14 cellular contexts compared by ENCODE assay signal in genomic region chr6:134512946-134513345, GRCh38.
A peak's percentile ranks its signal among the peaks of the same experiment; 100 is the strongest.
DNase-seq lines count a peak whose midpoint lies in the region; ATAC-seq, FAIRE-seq and TF ChIP-seq lines count a peak whose summit lies in the region.
"Had no signal": no experiment of that assay in that cellular context is flagged by ENCODE, and none has a peak within 500 bp of the region (broad histone marks: within the 10 kb centered on the region; RNA-seq: fewer than 3 reads in every experiment).

No MANE protein-coding gene starts in this region.

- no CpG with 5 or more reads among the region's 2 CpGs for WGBS in IMR-90 (ENCODE audit: extremely low coverage in 2 of 2, insufficient read length in 1 of 2), 2 experiments
- 51% methylated on average over 2 of the region's 2 CpGs for WGBS in smooth muscle cell (ENCODE audit: low lambda C conversion rate)
- WGBS in suprapubic skin: 57% methylated on average over 2 of the region's 2 CpGs

- no peaks in the 10 kb centered on the region for H3K9me3 Mint-ChIP-seq in astrocyte (ENCODE audit: unreplicated experiment)
- H3K9me3 Mint-ChIP-seq: endodermal cell had no signal

- H3K9ac ChIP-seq in IMR-90 (ENCODE audit: low read depth, low read length) (no peak overlapping the region), astrocyte (ENCODE audit: low read length) (peak overlapping the region; percentile 0), smooth muscle cell (ENCODE audit: low read depth) (no peak overlapping the region)

- peak overlapping the region; percentile 25 for H3K14ac ChIP-seq in IMR-90 (replicated peaks; ENCODE audit: low read depth, low read length)

- no peak overlapping the region; the same call in 1 of the 2 replicates for H4K5ac ChIP-seq in IMR-90 (ENCODE audit: low read depth, low read length)

- H3K23ac ChIP-seq in IMR-90 (ENCODE audit: low read depth, low read length): peak overlapping the region; percentile 29; the same call in 1 of the 2 replicates

- H3K4me1 ChIP-seq in IMR-90 (ENCODE audit: control insufficient read depth, insufficient read depth, low read length) (peaks cover 11% of the 10 kb centered on the region), astrocyte (ENCODE audit: insufficient read depth, low read length) (peaks cover 19% of the 10 kb centered on the region), left ventricle myocardium inferior (peaks cover 56% of the 10 kb centered on the region), smooth muscle cell (ENCODE audit: low read depth) (peaks cover 13% of the 10 kb centered on the region), suprapubic skin (peaks cover 30% of the 10 kb centered on the region)

- no peak overlapping the region for H3K27ac Mint-ChIP-seq in astrocyte (ENCODE audit: unreplicated experiment)
- H3K27ac Mint-ChIP-seq: endodermal cell had no signal

- FAIRE-seq in astrocyte (lab: Jason Lieb, UNC): no peak
- FAIRE-seq: D721Med had no signal

- intact Hi-C loops in IMR-90 (cut with micrococcal nuclease) (no loop called here), left ventricle myocardium inferior (cut with micrococcal nuclease) (no loop called here)

- H3K27ac ChIP-seq in IMR-90 (ENCODE audit: insufficient read depth, low read length) (0 out of 2 replicates have a peak overlapping the region, but pooled peaks have one; percentile 17), astrocyte (ENCODE audit: low read depth, low read length) (no peak overlapping the region), left ventricle myocardium inferior (replicated peaks) (peak overlapping the region; percentile 75), smooth muscle cell (ENCODE audit: low read depth) (peak overlapping the region; percentile 50), suprapubic skin (no peak overlapping the region)

- H3K4me2 ChIP-seq in IMR-90 (ENCODE audit: low read depth, low read length) (peak overlapping the region; percentile 10; the same call in 1 of the 2 replicates), astrocyte (ENCODE audit: low read length) (peak overlapping the region; percentile 16), smooth muscle cell (peak overlapping the region; percentile 46)

- H2AK5ac ChIP-seq in IMR-90 (ENCODE audit: low read depth, low read length): no peak overlapping the region

- no peak for TF ChIP-seq EP300 in suprapubic skin (IDR thresholded peaks at IDR 0.05)

- peak overlapping the region; percentile 78; the same call in 1 of the 2 replicates for H2BK20ac ChIP-seq in IMR-90 (ENCODE audit: low read depth, low read length)

- H2AFZ ChIP-seq in IMR-90 (replicated peaks; ENCODE audit: low read length, poor library complexity) (peak overlapping the region; percentile 7), astrocyte (ENCODE audit: low read depth, low read length) (peak overlapping the region; percentile 29), smooth muscle cell (ENCODE audit: low read depth) (peak overlapping the region; percentile 46)

- POLR2A ChIA-PET in IMR-90 (lab: Charles Lee; ENCODE audit: unreplicated experiment): no interaction called here

- H3K4me1 Mint-ChIP-seq in astrocyte (ENCODE audit: low read depth, unreplicated experiment): peaks cover 20% of the 10 kb centered on the region

- peak overlapping the region; percentile 25; the same call in 1 of the 2 replicates for H2BK120ac ChIP-seq in IMR-90 (ENCODE audit: low read depth, low read length)

- peak overlapping the region; percentile 11 to 49; a peak in 1 of 4 replicates for H4K8ac ChIP-seq in IMR-90 (ENCODE audit: low read depth in 2 of 2, low read length in 2 of 2)

- CTCF ChIA-PET in IMR-90 (lab: Yijun Ruan, JAX): interaction anchor here (0.8 kb wide), 1 partner anchor 32 kb away, joined by 3 read pairs; no protein-coding TSS in a partner anchor

- H3K4me3 Mint-ChIP-seq in astrocyte (ENCODE audit: unreplicated experiment): no peak overlapping the region
- H3K4me3 Mint-ChIP-seq: endodermal cell had no signal

- no peak overlapping the region for H2BK15ac ChIP-seq in IMR-90 (ENCODE audit: low read depth, low read length)

- H3F3A ChIP-seq in smooth muscle cell (ENCODE audit: low read depth): peaks cover 3% of the 10 kb centered on the region

- no peak overlapping the region for H3K56ac ChIP-seq in IMR-90 (ENCODE audit: extremely low read depth, insufficient read depth, low read length)

- peak; percentile 31 for DNase-seq in IMR-90
- DNase-seq in astrocyte (ENCODE audit: low read depth): peak; percentile 30
- peak; percentile 64 for DNase-seq in left ventricle myocardium inferior
- no peak for DNase-seq in smooth muscle cell (lab: John Stamatoyannopoulos, UW; ENCODE audit: unreplicated experiment)
- no peak for DNase-seq in stimulated activated CD4-positive, alpha-beta T cell treated with anti-CD3 and anti-CD28 coated beads, Interleukin-4, amount 100 ng/mL, for 1 hour
- DNase-seq in suprapubic skin (ENCODE audit: low spot score in 2 of 2): no peak
- DNase-seq in AG08395 (ENCODE audit: low spot score): no peak
- DNase-seq: activated CD8-positive, alpha-beta memory T cell treated with anti-CD3 and anti-CD28 coated beads, Interleukin-2, amount 50 U/mL, for 4 hours; endodermal cell; NCI-H1105; NCI-H524 had no signal

- H3K4me3 ChIP-seq in IMR-90 (ENCODE audit: insufficient read depth, low read depth, low read length): no peak overlapping the region
- no peak overlapping the region for H3K4me3 ChIP-seq in astrocyte (ENCODE audit: insufficient read depth, low read depth, low read length)
- H3K4me3 ChIP-seq in left ventricle myocardium inferior: no peak overlapping the region
- H3K4me3 ChIP-seq in smooth muscle cell: no peak overlapping the region
- H3K4me3 ChIP-seq in suprapubic skin: no peak overlapping the region
- H3K4me3 ChIP-seq: tibial nerve had no signal

- BruUV-seq in IMR-90 (replicated peaks; lab: Mats Ljungman, UMichigan): no TSS peak

- H2AK9ac ChIP-seq in IMR-90 (replicated peaks; ENCODE audit: low read depth, low read length, poor library complexity): no peak overlapping the region

- H3K18ac ChIP-seq in IMR-90 (ENCODE audit: low read depth, low read length): peak overlapping the region; percentile 3; the same call in 1 of the 2 replicates

- no peaks in the 10 kb centered on the region for H3K9me1 ChIP-seq in IMR-90 (ENCODE audit: insufficient read depth, low read length)

- TF ChIP-seq POLR2A in IMR-90 (IDR thresholded peaks at IDR 0.05; ENCODE audit: low read depth, low read length) (no peak), suprapubic skin (IDR thresholded peaks at IDR 0.05) (no peak)

- no peak for TF ChIP-seq CTCF in IMR-90 (conservative IDR thresholded peaks at IDR 0.05; ENCODE audit: low read depth, low read length)
- TF ChIP-seq CTCF in astrocyte (IDR thresholded peaks at IDR 0.05; ENCODE audit: insufficient read depth, low read depth, low read length): no peak
- TF ChIP-seq CTCF in left ventricle myocardium inferior (IDR thresholded peaks at IDR 0.05; ENCODE audit: borderline replicate concordance): no peak
- TF ChIP-seq CTCF in smooth muscle cell (IDR thresholded peaks at IDR 0.05; ENCODE audit: borderline replicate concordance, insufficient read depth, poor library complexity, severe bottlenecking): no peak
- TF ChIP-seq CTCF in suprapubic skin (IDR thresholded peaks at IDR 0.05): no peak

- no peaks in the 10 kb centered on the region for H3K36me3 ChIP-seq in IMR-90 (ENCODE audit: control insufficient read depth, insufficient read depth, low read length)
- no peaks in the 10 kb centered on the region for H3K36me3 ChIP-seq in astrocyte (ENCODE audit: insufficient read depth, low read length)
- H3K36me3 ChIP-seq in left ventricle myocardium inferior: no peaks in the 10 kb centered on the region
- no peaks in the 10 kb centered on the region for H3K36me3 ChIP-seq in smooth muscle cell (ENCODE audit: low read depth)
- H3K36me3 ChIP-seq in suprapubic skin: no peaks in the 10 kb centered on the region
- H3K36me3 ChIP-seq: tibial nerve had no signal

- H3K9me3 ChIP-seq in IMR-90 (ENCODE audit: control insufficient read depth, insufficient read depth, low read length) (no peaks in the 10 kb centered on the region), astrocyte (ENCODE audit: insufficient read depth, low read depth, low read length) (no peaks in the 10 kb centered on the region), left ventricle myocardium inferior (replicated peaks) (no peaks in the 10 kb centered on the region), smooth muscle cell (replicated peaks; ENCODE audit: low read depth) (no peaks in the 10 kb centered on the region), suprapubic skin (no peaks in the 10 kb centered on the region)
- H3K9me3 ChIP-seq: tibial nerve had no signal

- no peaks in the 10 kb centered on the region for H4K20me1 ChIP-seq in IMR-90 (ENCODE audit: insufficient read depth, low read length)
- H4K20me1 ChIP-seq in astrocyte (ENCODE audit: insufficient read depth, low read length): no peaks in the 10 kb centered on the region
- no peaks in the 10 kb centered on the region for H4K20me1 ChIP-seq in smooth muscle cell (ENCODE audit: low read depth)

- no peak overlapping the region for H4K91ac ChIP-seq in IMR-90 (ENCODE audit: insufficient read depth, low read depth, low read length)

- no peaks in the 10 kb centered on the region for H3K79me2 ChIP-seq in astrocyte (ENCODE audit: insufficient read depth, low read length)
- H3K79me2 ChIP-seq in smooth muscle cell (ENCODE audit: low read depth): no peaks in the 10 kb centered on the region

- H3K79me1 ChIP-seq in IMR-90 (ENCODE audit: low read depth in 1 of 2, low read length in 2 of 2): no peaks in the 10 kb centered on the region

- in situ Hi-C loops in IMR-90 (cut with MboI; ENCODE audit: low sequenced_read_pairs): no loop called here

- no peak for TF ChIP-seq RAD21 in IMR-90 (IDR thresholded peaks at IDR 0.05; ENCODE audit: low read length)

- no peak; the same call in 1 of the 2 replicates for ATAC-seq in IMR-90 (ENCODE audit: low read depth)
- no peak for ATAC-seq in HG02938 (IDR thresholded peaks at IDR 0.05; ENCODE audit: unreplicated experiment)

- H3K27me3 ChIP-seq in IMR-90 (ENCODE audit: control insufficient read depth, insufficient read depth, low read length) (no peaks in the 10 kb centered on the region), astrocyte (ENCODE audit: insufficient read depth, low read length) (no peaks in the 10 kb centered on the region), left ventricle myocardium inferior (ENCODE audit: low read depth) (no peaks in the 10 kb centered on the region), smooth muscle cell (ENCODE audit: low read depth) (no peaks in the 10 kb centered on the region), suprapubic skin (no peaks in the 10 kb centered on the region)
- H3K27me3 ChIP-seq: tibial nerve had no signal

- dilution Hi-C loops in IMR-90 (cut with HindIII; ENCODE audit: low sequenced_read_pairs, unreplicated experiment): no loop called here

- no peaks in the 10 kb centered on the region for H3K27me3 Mint-ChIP-seq in astrocyte (ENCODE audit: low read depth, unreplicated experiment)

- H3K36me3 Mint-ChIP-seq in astrocyte (ENCODE audit: low read depth, unreplicated experiment): no peaks in the 10 kb centered on the region

- peak overlapping the region; percentile 55 for H2BK5ac ChIP-seq in IMR-90 (ENCODE audit: low read depth, low read length, poor library complexity, severe bottlenecking)

- peak overlapping the region; percentile 1; the same call in 1 of the 2 replicates for H3K4ac ChIP-seq in IMR-90 (ENCODE audit: low read depth, low read length)

TF ChIP-seq in IMR-90, 13 proteins besides CTCF, POLR2A, EP300 and RAD21 (continues in another document):
- TF ChIP-seq FOS (IDR thresholded peaks at IDR 0.05; ENCODE audit: low read depth, low read length) (no peak), BHLHE40 (IDR thresholded peaks at IDR 0.05; ENCODE audit: low read depth, low read length) (no peak)

Comparison
In these comparisons a context has a peak if more than half of its experiments do, and no peak if none do; other contexts are left out.
1. DNase-seq: peak in IMR-90 (single experiment), astrocyte (single experiment) and left ventricle myocardium inferior (single experiment); none in smooth muscle cell (single experiment), stimulated activated CD4-positive, alpha-beta T cell treated with anti-CD3 and anti-CD28 coated beads, Interleukin-4, amount 100 ng/mL, for 1 hour (single experiment), suprapubic skin (0 of 2) and AG08395 (single experiment).
2. H3K27ac ChIP-seq: peak in IMR-90 (single experiment), left ventricle myocardium inferior (single experiment) and smooth muscle cell (single experiment); none in astrocyte (single experiment) and suprapubic skin (single experiment).
3. Peak in every context shown above with its lines, with median percentiles within 50 percentile points of each other: H2AFZ ChIP-seq and H3K4me2 ChIP-seq.